Comparison of ENCODE assay signal across 15 cellular contexts in the genomic region with DNA sequence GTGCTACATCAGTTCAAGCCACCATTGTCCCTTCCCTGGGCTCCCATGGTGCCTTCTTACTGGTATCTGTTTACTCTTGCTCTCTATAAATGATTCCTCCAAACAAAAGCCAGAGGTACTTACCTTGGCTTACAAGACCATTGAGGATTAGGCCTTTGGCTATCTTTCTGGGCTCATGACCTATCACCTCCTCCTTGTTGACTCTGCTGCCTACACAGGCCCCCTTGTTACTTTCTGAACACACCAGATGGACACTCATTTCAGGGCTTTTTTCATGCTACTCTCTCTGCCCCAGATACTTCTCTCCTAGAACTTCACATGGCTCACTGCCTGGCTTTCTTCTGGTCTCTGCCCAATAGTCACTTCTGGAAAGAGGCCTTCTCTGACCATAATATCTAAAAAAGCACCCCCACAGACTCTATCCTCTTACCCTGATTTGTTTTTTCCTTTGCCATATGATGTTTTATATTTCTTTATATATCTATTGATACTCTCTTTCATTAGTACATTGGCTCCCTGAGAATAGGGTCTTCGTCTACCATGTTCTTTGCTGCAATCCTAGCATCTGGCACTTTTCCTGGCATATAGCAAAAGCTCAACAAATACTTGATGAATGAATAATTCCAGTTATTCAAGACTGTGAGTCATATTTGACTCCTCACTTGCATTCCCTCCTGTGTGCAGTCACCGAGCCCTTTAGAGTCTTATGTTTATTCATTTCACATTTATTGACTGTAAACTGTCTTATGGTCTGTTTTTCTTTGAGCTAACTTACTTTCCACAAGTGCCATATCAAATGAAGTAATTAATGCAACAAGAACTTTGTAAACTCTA. TPM values are rescaled to one million over a fixed set of nuclear protein-coding genes. Genes with fewer than 3 reads are reported as not detected.
DNase-seq lines count a peak whose midpoint lies in the region; ATAC-seq, FAIRE-seq and TF ChIP-seq lines count a peak whose summit lies in the region.
"Had no signal": no experiment of that assay in that cellular context is flagged by ENCODE, and none has a peak within 500 bp of the region (broad histone marks: within the 10 kb centered on the region; RNA-seq: fewer than 3 reads in every experiment).

No MANE protein-coding gene starts in this region.

- no peak overlapping the region for H3K4me3 ChIP-seq in HCT116 (replicated peaks in 1 of 2; ENCODE audit: low read depth in 1 of 2, low read length in 2 of 2)
- H3K4me3 ChIP-seq: gastrocnemius medialis, PC-9 had no signal

- no peaks in the 10 kb centered on the region for H4K20me1 ChIP-seq in HCT116 (ENCODE audit: insufficient read depth)

- intact Hi-C loops in HCT116 (cut with micrococcal nuclease), result no loop called here

- H3K27me3 Mint-ChIP-seq in T-cell, result no peaks in the 10 kb centered on the region
- H3K27me3 Mint-ChIP-seq: CD4-positive, CD25-positive, alpha-beta regulatory T cell had no signal

- in situ Hi-C loops in ACHN (cut with HindIII; ENCODE audit: low pct_ligation_motif_present, low pct_unique_long_range_greater_than_20kb, low sequenced_read_pairs), result no loop called here

- H3K36me3 Mint-ChIP-seq in T-cell, result peaks cover 58% of the 10 kb centered on the region

- H2AFZ ChIP-seq in HCT116 (ENCODE audit: low read depth, low read length, poor library complexity, severe bottlenecking), result no peak overlapping the region
- H2AFZ ChIP-seq: PC-9 had no signal

- no peak for TF ChIP-seq POLR2A in HCT116 (IDR thresholded peaks at IDR 0.05; ENCODE audit: borderline replicate concordance, extremely low read depth, insufficient read depth, insufficient read length)

- H3K4me3 Mint-ChIP-seq in T-cell, result no peak overlapping the region
- H3K4me3 Mint-ChIP-seq: CD4-positive, CD25-positive, alpha-beta regulatory T cell had no signal

- no peaks in the 10 kb centered on the region for H3K36me3 ChIP-seq in HCT116 (ENCODE audit: control insufficient read depth in 1 of 2, insufficient read depth in 2 of 2, low read length in 2 of 2)
- H3K36me3 ChIP-seq: gastrocnemius medialis had no signal

- H3K79me2 ChIP-seq in HCT116 (ENCODE audit: insufficient read depth, low read length), result no peaks in the 10 kb centered on the region

- TF ChIP-seq RAD21 in HCT116 (IDR thresholded peaks at IDR 0.05; ENCODE audit: low read depth), result no peak

- DNase-seq in ACHN (peak; percentile 52), HCT116 (ENCODE audit: low read depth, low spot score) (no peak), amniotic stem cell (lab: John Stamatoyannopoulos, UW) (peak; percentile 37), iris pigment epithelial cell (ENCODE audit: low read depth) (peak; percentile 89), SK-N-DZ (ENCODE audit: low spot score) (no peak), frontal cortex (ENCODE audit: low spot score in 2 of 2) (no peak), T-cell (no peak)
- DNase-seq: activated T-cell treated with anti-CD3 and anti-CD28 coated beads for 4 hours; CD4-positive, CD25-positive, alpha-beta regulatory T cell; gastrocnemius medialis; NCI-H2171 treated with DMSO at 0.1 percent for 48 hours had no signal

- BruUV-seq in HCT116 (replicated peaks; lab: Mats Ljungman, UMichigan), result no TSS peak

- POLR2A ChIA-PET in HCT116 (lab: Charles Lee), result no interaction called here
- POLR2A ChIA-PET in T-cell (lab: Charles Lee), result no interaction called here

- H3K4me1 ChIP-seq in HCT116 (ENCODE audit: control insufficient read depth in 1 of 2, insufficient read depth in 2 of 2, low read length in 2 of 2), result peaks cover 0 to 23% of the 10 kb centered on the region in 2 experiments; a peak in 2 of 4 replicates
- H3K4me1 ChIP-seq: gastrocnemius medialis had no signal

- H3K9me2 ChIP-seq in HCT116 (ENCODE audit: insufficient read depth), result no peaks in the 10 kb centered on the region

- no peaks in the 10 kb centered on the region for H3K27me3 ChIP-seq in HCT116 (ENCODE audit: insufficient read depth, low read length)
- H3K27me3 ChIP-seq: gastrocnemius medialis had no signal

- RAD21 ChIA-PET in HCT116 (lab: Charles Lee; ENCODE audit: low non-redundant PET in 1 of 2, low total read pairs in 2 of 2, uncharacterized antibody in 2 of 2, unreplicated experiment in 2 of 2), result no interaction called here

- H3K9me3 ChIP-seq in HCT116 (ENCODE audit: control insufficient read depth in 1 of 2, insufficient read depth in 1 of 2, low read depth in 1 of 2, low read length in 2 of 2), result no peaks in the 10 kb centered on the region
- H3K9me3 ChIP-seq: gastrocnemius medialis had no signal

- TF ChIP-seq CTCF in HCT116 (IDR thresholded peaks at IDR 0.05 in 2 of 3, conservative IDR thresholded peaks at IDR 0.05 in 1 of 3; ENCODE audit: borderline replicate concordance in 1 of 3, insufficient read depth in 1 of 3, low read depth in 2 of 3, low read length in 2 of 3), result no peak

- CTCF ChIA-PET in HCT116 (lab: Charles Lee) (no interaction called here), T-cell (lab: Charles Lee) (interaction anchor here in 1 of 2 donors (0.7 kb wide), 1 partner anchor 46 kb away, joined by 4 read pairs; no protein-coding TSS in a partner anchor)

- no peak overlapping the region for H3K9ac ChIP-seq in HCT116 (ENCODE audit: low read length)
- H3K9ac ChIP-seq: KMS-11 had no signal

- H3K9me3 Mint-ChIP-seq in T-cell, result no peaks in the 10 kb centered on the region

- ATAC-seq in HCT116, result peak; percentile 47; the same call in 1 of the 2 replicates
- no peak for ATAC-seq in HG02970 (IDR thresholded peaks at IDR 0.05; ENCODE audit: low FRiP score, unreplicated experiment)
- no peak for ATAC-seq in T-cell (replicated peaks in 1 of 4)
- ATAC-seq: gastrocnemius medialis had no signal

- no peak overlapping the region for H3K27ac ChIP-seq in HCT116 (ENCODE audit: low read depth, low read length)
- H3K27ac ChIP-seq: gastrocnemius medialis, KMS-11, PC-9, VCaP had no signal

- H3K4me2 ChIP-seq in HCT116 (ENCODE audit: low read length), result peak overlapping the region; percentile 31
- H3K4me2 ChIP-seq: KMS-11, PC-9 had no signal

- H3K4me1 Mint-ChIP-seq in T-cell, result peaks cover 2 to 6% (median 4%) of the 10 kb centered on the region in 3 donors

- no peak overlapping the region for H3K27ac Mint-ChIP-seq in T-cell

- no peak for FAIRE-seq in frontal cortex (lab: Jason Lieb, UNC)

TF ChIP-seq in HCT116, 20 proteins besides CTCF, POLR2A, EP300 and RAD21:
- 0 out of 2 replicates have a peak, but pooled peaks have one; percentile 16 for TF ChIP-seq CEBPB (IDR thresholded peaks at IDR 0.05; ENCODE audit: low read depth)
- TF ChIP-seq POLR2AphosphoS5 (IDR thresholded peaks at IDR 0.05; ENCODE audit: low read depth, low read length), result no peak
- peak; percentile 53 for TF ChIP-seq JUND (IDR thresholded peaks at IDR 0.05)
- TF ChIP-seq SIN3A (IDR thresholded peaks at IDR 0.05; ENCODE audit: low read depth), result no peak
- TF ChIP-seq FOSL1 (IDR thresholded peaks at IDR 0.05; ENCODE audit: low read depth), result peak; percentile 79
- 0 out of 2 replicates have a peak, but pooled peaks have one; percentile 27 for TF ChIP-seq SRF (IDR thresholded peaks at IDR 0.05; ENCODE audit: low read depth)
- TF ChIP-seq EGR1 (IDR thresholded peaks at IDR 0.05; ENCODE audit: low read depth), result no peak
- 0 out of 2 replicates have a peak, but pooled peaks have one; percentile 25 for TF ChIP-seq CBX3 (IDR thresholded peaks at IDR 0.05; ENCODE audit: low read depth)
- TF ChIP-seq SP1 (IDR thresholded peaks at IDR 0.05; ENCODE audit: low read depth), result 0 out of 2 replicates have a peak, but pooled peaks have one; percentile 18

RNA-seq across cellular contexts. Expression of a gene that starts 27.1 kb away (rescaled TPM):
- 11.7 TPM for total RNA-seq in HCT116 (2021; ENCODE audit: unreplicated experiment)
- 7.9 and 8.9 TPM in 2 replicates for polyA plus RNA-seq in HCT116 (2012)
- 8.6 and 9.7 TPM in 2 replicates for polyA plus RNA-seq in SK-N-DZ (2014; cell fraction: cytosol; rRNA removed)
- 18.1 and 23.1 TPM in 2 replicates for polyA plus RNA-seq in SK-N-DZ (2014; cell fraction: nucleus; rRNA removed)
- 68.5 TPM for total RNA-seq in frontal cortex
- 10 to 100 TPM; 41.1 to 77.9 (median 50.3) TPM for total RNA-seq in T-cell

Comparison
In these comparisons a context has a peak if more than half of its experiments do, and no peak if none do; other contexts are left out.
1. DNase-seq: peak in ACHN (single experiment), amniotic stem cell (single experiment) and iris pigment epithelial cell (single experiment); none in HCT116 (single experiment), SK-N-DZ (single experiment), frontal cortex (0 of 2) and T-cell (0 of 34).